24 cellular contexts compared by ENCODE assay signal in genomic region chr9:113241161-113241560, GRCh38. TPM values are rescaled to one million over a fixed set of nuclear protein-coding genes. Genes with fewer than 3 reads are reported as not detected.
A peak's percentile ranks its signal among the peaks of the same experiment; 100 is the strongest.
DNase-seq lines count a peak whose midpoint lies in the region; ATAC-seq and TF ChIP-seq lines count a peak whose summit lies in the region.
"Had no signal": no experiment of that assay in that cellular context is flagged by ENCODE, and none has a peak within 500 bp of the region (broad histone marks: within the 10 kb centered on the region; RNA-seq: fewer than 3 reads in every experiment).

No MANE protein-coding gene starts in this region.

- ATAC-seq in GM21515 (IDR thresholded peaks at IDR 0.05; ENCODE audit: unreplicated experiment) (no peak), body of pancreas (no peak)
- ATAC-seq: GM12878 had no signal

- no peaks in the 10 kb centered on the region for H3K27me3 ChIP-seq in right atrium auricular region
- H3K27me3 ChIP-seq in body of pancreas = no peaks in the 10 kb centered on the region
- H3K27me3 ChIP-seq: BE2C, BLaER1 had no signal

- peaks cover 0 to 6% of the 10 kb centered on the region in 2 donors for H3K4me1 ChIP-seq in right atrium auricular region
- H3K4me1 ChIP-seq in body of pancreas = peaks cover under 1% of the 10 kb centered on the region

- no peaks in the 10 kb centered on the region for H3K9me3 ChIP-seq in right atrium auricular region
- no peaks in the 10 kb centered on the region for H3K9me3 ChIP-seq in body of pancreas
- H3K9me3 ChIP-seq: BE2C, BLaER1 had no signal

- intact Hi-C loops in body of pancreas (cut with DNase I) = no loop called here

- TF ChIP-seq POLR2A in body of pancreas (IDR thresholded peaks at IDR 0.05) = no peak

- peak overlapping the region; percentile 14 for H3K27ac Mint-ChIP-seq in mesothelial cell of epicardium
- H3K27ac Mint-ChIP-seq: CD8-positive, alpha-beta memory T cell had no signal

- WGBS in body of pancreas, 2 donors = 94 to 97% methylated on average over 2 of the region's 2 CpGs

- H3K4me1 Mint-ChIP-seq in mesothelial cell of epicardium = peaks cover 21% of the 10 kb centered on the region
- H3K4me1 Mint-ChIP-seq: CD4-positive, alpha-beta memory T cell; CD4-positive, CD25-positive, alpha-beta regulatory T cell; CD8-positive, alpha-beta memory T cell had no signal

- DNase-seq in LNCaP clone FGC (ENCODE audit: low read depth) (peak; percentile 36), epithelial cell of esophagus (ENCODE audit: low read depth) (peak; percentile 53), mesothelial cell of epicardium (ENCODE audit: low spot score in 2 of 2, unreplicated experiment in 2 of 2) (no peak), right atrium auricular region (ENCODE audit: low spot score) (no peak), body of pancreas (no peak)
- DNase-seq: 8988T; ACHN; BE2C; C1 segment of cervical spinal cord; CD4-positive, alpha-beta memory T cell; CD4-positive, CD25-positive, alpha-beta regulatory T cell; CD8-positive, alpha-beta memory T cell; COR-L47; DMS 273 treated with DMSO at 0.1 percent for 48 hours; DMS153; DMS53; DMS79; DND-41; EL; GDM1 had no signal

- H3K4me3 ChIP-seq in LNCaP clone FGC (ENCODE audit: low read depth, low read length) (no peak overlapping the region), epithelial cell of esophagus (ENCODE audit: low read length) (no peak overlapping the region), right atrium auricular region (no peak overlapping the region), body of pancreas (no peak overlapping the region)
- H3K4me3 ChIP-seq: BLaER1, GM12878 had no signal

- H3K9me3 Mint-ChIP-seq in mesothelial cell of epicardium = no peaks in the 10 kb centered on the region
- H3K9me3 Mint-ChIP-seq: CD4-positive, alpha-beta memory T cell; CD8-positive, alpha-beta memory T cell had no signal

- no peaks in the 10 kb centered on the region for H3K27me3 Mint-ChIP-seq in mesothelial cell of epicardium (ENCODE audit: low read depth)
- H3K27me3 Mint-ChIP-seq: CD4-positive, alpha-beta memory T cell; CD4-positive, CD25-positive, alpha-beta regulatory T cell; CD8-positive, alpha-beta memory T cell had no signal

- H3K27ac ChIP-seq in right atrium auricular region = no peak overlapping the region
- no peak overlapping the region for H3K27ac ChIP-seq in body of pancreas
- H3K27ac ChIP-seq: BLaER1 had no signal

- no peak for TF ChIP-seq CTCF in LNCaP clone FGC (IDR thresholded peaks at IDR 0.05; ENCODE audit: control insufficient read depth, extremely low read depth, insufficient read depth)
- no peak for TF ChIP-seq CTCF in epithelial cell of esophagus (IDR thresholded peaks at IDR 0.05; ENCODE audit: insufficient read depth, low read depth, low read length, missing control alignments)
- no peak for TF ChIP-seq CTCF in mesothelial cell of epicardium (IDR thresholded peaks at IDR 0.05; ENCODE audit: unreplicated experiment)
- no peak for TF ChIP-seq CTCF in right atrium auricular region (IDR thresholded peaks at IDR 0.05)
- TF ChIP-seq CTCF in body of pancreas (IDR thresholded peaks at IDR 0.05) = no peak

- H3K36me3 ChIP-seq in right atrium auricular region = no peaks in the 10 kb centered on the region
- no peaks in the 10 kb centered on the region for H3K36me3 ChIP-seq in body of pancreas (replicated peaks in 1 of 2; ENCODE audit: insufficient read depth in 1 of 2, low read depth in 2 of 2)
- H3K36me3 ChIP-seq: BLaER1 had no signal

- no peak overlapping the region for H3K4me3 Mint-ChIP-seq in mesothelial cell of epicardium
- H3K4me3 Mint-ChIP-seq: CD14-positive monocyte; CD4-positive, alpha-beta memory T cell; CD4-positive, CD25-positive, alpha-beta regulatory T cell had no signal

- no peaks in the 10 kb centered on the region for H3K36me3 Mint-ChIP-seq in mesothelial cell of epicardium
- H3K36me3 Mint-ChIP-seq: CD4-positive, alpha-beta memory T cell; CD4-positive, CD25-positive, alpha-beta regulatory T cell; CD8-positive, alpha-beta memory T cell had no signal

RNA-seq across cellular contexts. Expression of gene SLC31A1, which starts 19.8 kb away (rescaled TPM):
- total RNA-seq in mesothelial cell of epicardium (22.3 to 23.8 TPM (median 22.6 TPM) in 3 replicates), right atrium auricular region (10 to 100 TPM; 10.0 to 11.1 TPM), body of pancreas (1 to 10 TPM; 6.7 to 7.9 TPM)

RNA-seq across cellular contexts. Expression of gene FKBP15, which starts 20.1 kb away (rescaled TPM):
- total RNA-seq in mesothelial cell of epicardium (28.2 to 30.0 TPM (median 28.4 TPM) in 3 replicates), right atrium auricular region (10 to 100 TPM; 14.7 to 16.6 TPM), body of pancreas (10 to 100 TPM; 15.8 to 21.3 TPM)

RNA-seq across cellular contexts. Expression of gene CDC26, which starts 34.2 kb away (rescaled TPM):
- 25.3 to 27.7 TPM (median 27.0 TPM) in 3 replicates for total RNA-seq in mesothelial cell of epicardium
- 10 to 100 TPM; 31.7 to 42.6 TPM for total RNA-seq in right atrium auricular region
- 10 to 100 TPM; 21.3 to 27.0 TPM for total RNA-seq in body of pancreas

RNA-seq across cellular contexts. Expression of gene PRPF4, which starts 34.3 kb away (rescaled TPM):
- 27.8 to 29.4 TPM (median 29.2 TPM) in 3 replicates for total RNA-seq in mesothelial cell of epicardium
- 10 to 100 TPM in 1 of 2 donors, 1 to 10 TPM in 1; 8.7 to 11.1 TPM for total RNA-seq in right atrium auricular region
- 10 to 100 TPM in 1 of 2 donors, 1 to 10 TPM in 1; 5.6 to 10.1 TPM for total RNA-seq in body of pancreas

Comparison
In these comparisons a context has a peak if more than half of its experiments do, and no peak if none do; other contexts are left out.
1. DNase-seq: peak in LNCaP clone FGC (single experiment) and epithelial cell of esophagus (single experiment); none in mesothelial cell of epicardium (0 of 2), right atrium auricular region (single experiment) and body of pancreas (0 of 4).